17 cellular contexts compared by ENCODE assay signal in genomic region chr9:134272302-134273023, GRCh38.
"Had no signal": no experiment of that assay in that cellular context is flagged by ENCODE, and none has a peak within 500 bp of the region (broad histone marks: within the 10 kb centered on the region; RNA-seq: fewer than 3 reads in every experiment).

No MANE protein-coding gene starts in this region.

- H3K4me3 ChIP-seq: ascending aorta, cardiac muscle cell, colonic mucosa, thoracic aorta had no signal

- H3K27ac ChIP-seq: ascending aorta, cardiac muscle cell, colonic mucosa, thoracic aorta had no signal

- H3K36me3 ChIP-seq: ascending aorta, cardiac muscle cell, colonic mucosa, thoracic aorta had no signal

- ATAC-seq: activated CD8-positive, alpha-beta T cell treated with anti-CD3 and anti-CD28 coated beads for 36 hours; activated naive CD8-positive, alpha-beta T cell treated with anti-CD3 and anti-CD28 coated beads, Interleukin-2, amount 50 U/mL, for 24 hours; stimulated activated naive CD8-positive, alpha-beta T cell treated with anti-CD3 and anti-CD28 coated beads, Interleukin-15, amount 100 ng/mL, for 72 hours had no signal

- H3K27me3 ChIP-seq: ascending aorta, cardiac muscle cell, colonic mucosa had no signal

- H3K27ac Mint-ChIP-seq: activated CD8-positive, alpha-beta T cell treated with anti-CD3 and anti-CD28 coated beads for 36 hours; activated naive CD8-positive, alpha-beta T cell treated with anti-CD3 and anti-CD28 coated beads, Interleukin-2, amount 50 U/mL, for 24 hours; nephron progenitor cell; stimulated activated naive CD8-positive, alpha-beta T cell treated with anti-CD3 and anti-CD28 coated beads, Interleukin-15, amount 100 ng/mL, for 72 hours had no signal

- H3K9me3 ChIP-seq: ascending aorta, colonic mucosa, thoracic aorta had no signal

- H3K4me3 Mint-ChIP-seq: activated CD8-positive, alpha-beta T cell treated with anti-CD3 and anti-CD28 coated beads for 36 hours; activated naive CD8-positive, alpha-beta T cell treated with anti-CD3 and anti-CD28 coated beads, Interleukin-2, amount 50 U/mL, for 24 hours; nephron progenitor cell; stimulated activated naive CD8-positive, alpha-beta T cell treated with anti-CD3 and anti-CD28 coated beads, Interleukin-15, amount 100 ng/mL, for 72 hours had no signal

- H3K9me3 Mint-ChIP-seq: activated CD8-positive, alpha-beta T cell treated with anti-CD3 and anti-CD28 coated beads for 36 hours; activated naive CD8-positive, alpha-beta T cell treated with anti-CD3 and anti-CD28 coated beads, Interleukin-2, amount 50 U/mL, for 24 hours; nephron progenitor cell; stimulated activated naive CD8-positive, alpha-beta T cell treated with anti-CD3 and anti-CD28 coated beads, Interleukin-15, amount 100 ng/mL, for 72 hours had no signal

- DNase-seq: activated CD4-positive, alpha-beta T cell treated with anti-CD3 and anti-CD28 coated beads for 4 hours; activated CD8-positive, alpha-beta memory T cell treated with anti-CD3 and anti-CD28 coated beads, Interleukin-2, amount 50 U/mL, for 4 hours; activated CD8-positive, alpha-beta T cell treated with anti-CD3 and anti-CD28 coated beads for 36 hours; activated naive CD4-positive, alpha-beta T cell; activated naive CD8-positive, alpha-beta T cell treated with anti-CD3 and anti-CD28 coated beads, Interleukin-2, amount 50 U/mL, for 24 hours; colonic mucosa; effector CD8-positive, alpha-beta T cell; foreskin melanocyte; head of caudate nucleus; left cardiac atrium; mesendoderm; nephron progenitor cell; stimulated activated CD4-positive, alpha-beta T cell treated with anti-CD3 and anti-CD28 coated beads, Interleukin-4, amount 100 ng/mL, for 1 hour; stimulated activated naive CD8-positive, alpha-beta T cell treated with anti-CD3 and anti-CD28 coated beads, Interleukin-15, amount 100 ng/mL, for 72 hours had no signal

- H3K4me1 ChIP-seq: ascending aorta, colonic mucosa had no signal
